18 cellular contexts compared by ENCODE assay signal in genomic region chr4:13933163-13933562, GRCh38.
DNase-seq lines count a peak whose midpoint lies in the region; ATAC-seq and TF ChIP-seq lines count a peak whose summit lies in the region.
"Had no signal": no experiment of that assay in that cellular context is flagged by ENCODE, and none has a peak within 500 bp of the region (broad histone marks: within the 10 kb centered on the region; RNA-seq: fewer than 3 reads in every experiment).

No MANE protein-coding gene starts in this region.

- peaks cover 0 to 8% (median 0%) of the 10 kb centered on the region in 9 donors for H3K4me1 ChIP-seq in heart right ventricle
- H3K4me1 ChIP-seq: left lung, Peyer's patch, upper lobe of left lung had no signal

- H3K9me3 Mint-ChIP-seq in activated T-helper 2 cell treated with anti-CD3 and anti-CD28 coated beads, Interferon-gamma antibody, Interleukin-2, Interleukin-4, amounts not matched to agents 10 μg/mL and 5 μg/mL and 100 μg/mL, durations not matched to agents 14 hours and 24 hours and 36 hours = no peaks in the 10 kb centered on the region
- H3K9me3 Mint-ChIP-seq: activated naive CD4-positive, alpha-beta T cell treated with anti-CD3 and anti-CD28 coated beads, Interleukin-2, amount 10 ng/mL, durations not matched to agents 7 days and 5 days had no signal

- ATAC-seq in heart right ventricle (peak in 7 of 8 donors; percentile 25 to 91 (median 75)), Right ventricle myocardium inferior (no peak), GM21381 (IDR thresholded peaks at IDR 0.05; ENCODE audit: unreplicated experiment) (no peak), HG02870 (IDR thresholded peaks at IDR 0.05; ENCODE audit: unreplicated experiment) (no peak)
- ATAC-seq: left lung had no signal

- no peaks in the 10 kb centered on the region for H3K36me3 Mint-ChIP-seq in activated T-helper 2 cell treated with anti-CD3 and anti-CD28 coated beads, Interferon-gamma antibody, Interleukin-2, Interleukin-4, amounts not matched to agents 10 μg/mL and 5 μg/mL and 100 μg/mL, durations not matched to agents 14 hours and 24 hours and 36 hours (ENCODE audit: low read depth)
- H3K36me3 Mint-ChIP-seq: activated naive CD4-positive, alpha-beta T cell treated with anti-CD3 and anti-CD28 coated beads, Interleukin-2, amount 10 ng/mL, durations not matched to agents 7 days and 5 days had no signal

- no peaks in the 10 kb centered on the region for H3K27me3 Mint-ChIP-seq in activated T-helper 2 cell treated with anti-CD3 and anti-CD28 coated beads, Interferon-gamma antibody, Interleukin-2, Interleukin-4, amounts not matched to agents 10 μg/mL and 5 μg/mL and 100 μg/mL, durations not matched to agents 14 hours and 24 hours and 36 hours (ENCODE audit: low read depth)
- H3K27me3 Mint-ChIP-seq: activated naive CD4-positive, alpha-beta T cell treated with anti-CD3 and anti-CD28 coated beads, Interleukin-2, amount 10 ng/mL, durations not matched to agents 7 days and 5 days had no signal

- WGBS in heart right ventricle, 2 donors = 29 to 32% methylated on average over 3 of the region's 3 CpGs

- no peaks in the 10 kb centered on the region for H3K4me1 Mint-ChIP-seq in activated T-helper 2 cell treated with anti-CD3 and anti-CD28 coated beads, Interferon-gamma antibody, Interleukin-2, Interleukin-4, amounts not matched to agents 10 μg/mL and 5 μg/mL and 100 μg/mL, durations not matched to agents 14 hours and 24 hours and 36 hours (ENCODE audit: low read depth)
- H3K4me1 Mint-ChIP-seq: activated naive CD4-positive, alpha-beta T cell treated with anti-CD3 and anti-CD28 coated beads, Interleukin-2, amount 10 ng/mL, durations not matched to agents 7 days and 5 days had no signal

- no peak overlapping the region for H3K27ac Mint-ChIP-seq in activated T-helper 2 cell treated with anti-CD3 and anti-CD28 coated beads, Interferon-gamma antibody, Interleukin-2, Interleukin-4, amounts not matched to agents 10 μg/mL and 5 μg/mL and 100 μg/mL, durations not matched to agents 14 hours and 24 hours and 36 hours
- H3K27ac Mint-ChIP-seq: activated naive CD4-positive, alpha-beta T cell treated with anti-CD3 and anti-CD28 coated beads, Interleukin-2, amount 10 ng/mL, durations not matched to agents 7 days and 5 days had no signal

- intact Hi-C loops in heart right ventricle (cut with DNase I) (no loop called here), Right ventricle myocardium inferior (cut with DNase I) (no loop called here)
- intact Hi-C loops in activated T-helper 2 cell treated with anti-CD3 and anti-CD28 coated beads, Interferon-gamma antibody, Interleukin-2, Interleukin-4, amounts not matched to agents 10 μg/mL and 5 μg/mL and 100 μg/mL, durations not matched to agents 14 hours and 24 hours and 36 hours (cut with micrococcal nuclease) = no loop called here

- peak in 1 of 9 donors; percentile 26 for TF ChIP-seq CTCF in heart right ventricle (IDR thresholded peaks at IDR 0.05)
- TF ChIP-seq CTCF in fibroblast of villous mesenchyme (IDR thresholded peaks at IDR 0.05; ENCODE audit: insufficient read depth, low read depth, low read length) = peak; percentile 32

- in situ Hi-C loops in SK-MEL-5 (cut with HindIII; ENCODE audit: low pct_unique_long_range_greater_than_20kb, low sequenced_read_pairs) = no loop called here

- H3K4me3 ChIP-seq in heart right ventricle = no peak overlapping the region
- no peak overlapping the region for H3K4me3 ChIP-seq in fibroblast of villous mesenchyme (ENCODE audit: low read depth, low read length)
- H3K4me3 ChIP-seq: left lung, Peyer's patch, upper lobe of left lung had no signal

- peak overlapping the region in 3 of 10 donors; percentile 28 to 44 (median 32) for H3K27ac ChIP-seq in heart right ventricle
- H3K27ac ChIP-seq: left lung, neutrophil, Peyer's patch, upper lobe of left lung had no signal

- H3K9me3 ChIP-seq in heart right ventricle = no peaks in the 10 kb centered on the region
- H3K9me3 ChIP-seq: left lung, neutrophil, Peyer's patch, upper lobe of left lung had no signal

- no peak for DNase-seq in heart right ventricle
- DNase-seq in Right ventricle myocardium inferior (ENCODE audit: missing footprints) = no peak
- DNase-seq in SK-MEL-5 (ENCODE audit: low read depth, low spot score) = peak; percentile 22
- DNase-seq in fibroblast of villous mesenchyme (ENCODE audit: low read depth) = peak; percentile 86
- DNase-seq in COLO668 (lab: John Stamatoyannopoulos, UW; ENCODE audit: unreplicated experiment) = no peak
- DNase-seq in activated T-helper 2 cell treated with anti-CD3 and anti-CD28 coated beads, Interferon-gamma antibody, Interleukin-2, Interleukin-4, amounts not matched to agents 10 μg/mL and 5 μg/mL and 100 μg/mL, durations not matched to agents 14 hours and 24 hours and 36 hours (ENCODE audit: low spot score) = no peak
- DNase-seq: activated CD8-positive, alpha-beta memory T cell treated with anti-CD3 and anti-CD28 coated beads for 24 hours; activated naive CD4-positive, alpha-beta T cell treated with anti-CD3 and anti-CD28 coated beads, Interleukin-2, amount 10 ng/mL, durations not matched to agents 7 days and 5 days; GF-D8; left lung; NCI-H1048; NCI-H345; Peyer's patch; T-helper 2 cell; upper lobe of left lung had no signal

- no peaks in the 10 kb centered on the region for H3K36me3 ChIP-seq in heart right ventricle
- H3K36me3 ChIP-seq: left lung, neutrophil, Peyer's patch, upper lobe of left lung had no signal

- H3K27me3 ChIP-seq in heart right ventricle = no peaks in the 10 kb centered on the region
- H3K27me3 ChIP-seq: left lung, neutrophil, Peyer's patch, upper lobe of left lung had no signal

- no peak overlapping the region for H3K4me3 Mint-ChIP-seq in activated T-helper 2 cell treated with anti-CD3 and anti-CD28 coated beads, Interferon-gamma antibody, Interleukin-2, Interleukin-4, amounts not matched to agents 10 μg/mL and 5 μg/mL and 100 μg/mL, durations not matched to agents 14 hours and 24 hours and 36 hours (ENCODE audit: low read depth)
- H3K4me3 Mint-ChIP-seq: activated naive CD4-positive, alpha-beta T cell treated with anti-CD3 and anti-CD28 coated beads, Interleukin-2, amount 10 ng/mL, durations not matched to agents 7 days and 5 days had no signal

Comparison
In these comparisons a context has a peak if more than half of its experiments do, and no peak if none do; other contexts are left out.
1. ATAC-seq: peak in heart right ventricle (7 of 8); none in Right ventricle myocardium inferior (single experiment), GM21381 (single experiment) and HG02870 (single experiment).
2. DNase-seq: peak in SK-MEL-5 (single experiment) and fibroblast of villous mesenchyme (single experiment); none in heart right ventricle (0 of 2), Right ventricle myocardium inferior (single experiment), COLO668 (single experiment) and activated T-helper 2 cell treated with anti-CD3 and anti-CD28 coated beads, Interferon-gamma antibody, Interleukin-2, Interleukin-4, amounts not matched to agents 10 μg/mL and 5 μg/mL and 100 μg/mL, durations not matched to agents 14 hours and 24 hours and 36 hours (single experiment).